Comparison of ENCODE assay signal across 8 cellular contexts in genomic region chr17:76074390-76075363, GRCh38. TPM values are rescaled to one million over a fixed set of nuclear protein-coding genes. Genes with fewer than 3 reads are reported as not detected.
DNase-seq lines count a peak whose midpoint lies in the region; ATAC-seq lines count a peak whose summit lies in the region.

TSS of gene GALR2 (plus strand) at chr17:76074781. CDS start at chr17:76074884, 103 bp downstream.

- POLR2A ChIA-PET in T-cell (lab: Charles Lee): interaction anchor here in 1 of 2 donors (0.6 to 0.7 kb wide), 2 partner anchors 10 to 103 kb away, joined by 3 read pairs; no protein-coding TSS in a partner anchor

- peaks cover 4% of the 10 kb centered on the region for H3K36me3 Mint-ChIP-seq in T-cell
- H3K36me3 Mint-ChIP-seq in stimulated activated effector memory CD8-positive, alpha-beta T cell treated with anti-CD3 and anti-CD28 coated beads, Interleukin-12 subunit alpha, Interleukin-12 subunit beta, amount 100 ng/mL, for 72 hours: peaks cover 27% of the 10 kb centered on the region

- peaks cover 18 to 38% of the 10 kb centered on the region in 2 donors for H3K27me3 Mint-ChIP-seq in T-cell

- H3K4me3 Mint-ChIP-seq in T-cell: peak within 1 kb of the TSS; percentile 56 to 90 (median 66)
- H3K4me3 Mint-ChIP-seq in stimulated activated effector memory CD8-positive, alpha-beta T cell treated with anti-CD3 and anti-CD28 coated beads, Interleukin-12 subunit alpha, Interleukin-12 subunit beta, amount 100 ng/mL, for 72 hours: peak within 1 kb of the TSS; percentile 68

- CTCF ChIA-PET in T-cell (lab: Charles Lee): no interaction called here

- no peaks in the 10 kb centered on the region for H3K9me3 Mint-ChIP-seq in T-cell
- H3K9me3 Mint-ChIP-seq in stimulated activated effector memory CD8-positive, alpha-beta T cell treated with anti-CD3 and anti-CD28 coated beads, Interleukin-12 subunit alpha, Interleukin-12 subunit beta, amount 100 ng/mL, for 72 hours: no peaks in the 10 kb centered on the region

- H3K4me3 ChIP-seq in iPS-18c (ENCODE audit: insufficient read depth, low read depth, low read length): peak within 1 kb of the TSS; percentile 42

- DNase-seq in activated CD8-positive, alpha-beta memory T cell treated with anti-CD3 and anti-CD28 coated beads, Interleukin-2, amount 50 U/mL, for 48 hours: peak; percentile 60
- no peak for DNase-seq in activated CD8-positive, alpha-beta memory T cell treated with anti-CD3 and anti-CD28 coated beads, Interleukin-2, amount 50 U/mL, for 4 hours
- peak in 1 of 34 experiments; percentile 22 for DNase-seq in T-cell
- no peak for DNase-seq in stimulated activated effector memory CD8-positive, alpha-beta T cell treated with anti-CD3 and anti-CD28 coated beads, Interleukin-12 subunit alpha, Interleukin-12 subunit beta, amount 100 ng/mL, for 72 hours (ENCODE audit: low spot score in 2 of 2)
- DNase-seq in AG20443 (ENCODE audit: low spot score): no peak

- peaks cover 63 to 73% (median 63%) of the 10 kb centered on the region in 3 donors for H3K4me1 Mint-ChIP-seq in T-cell
- H3K4me1 Mint-ChIP-seq in stimulated activated effector memory CD8-positive, alpha-beta T cell treated with anti-CD3 and anti-CD28 coated beads, Interleukin-12 subunit alpha, Interleukin-12 subunit beta, amount 100 ng/mL, for 72 hours: peaks cover 40% of the 10 kb centered on the region

- no peaks in the 10 kb centered on the region for H3K9me3 ChIP-seq in iPS-18c (ENCODE audit: control insufficient read depth, insufficient read depth, low read length)

- no peak for ATAC-seq in T-cell (replicated peaks in 1 of 4)
- ATAC-seq in stimulated activated effector memory CD8-positive, alpha-beta T cell treated with anti-CD3 and anti-CD28 coated beads, Interleukin-12 subunit alpha, Interleukin-12 subunit beta, amount 100 ng/mL, for 72 hours: no peak
- no peak for ATAC-seq in GM18511 (IDR thresholded peaks at IDR 0.05; ENCODE audit: unreplicated experiment)
- no peak for ATAC-seq in HG02840 (IDR thresholded peaks at IDR 0.05; ENCODE audit: low FRiP score, unreplicated experiment)

- H3K27ac Mint-ChIP-seq in T-cell: peak within 1 kb of the TSS in 1 of 2 donors; percentile 71
- no peak within 1 kb of the TSS for H3K27ac Mint-ChIP-seq in stimulated activated effector memory CD8-positive, alpha-beta T cell treated with anti-CD3 and anti-CD28 coated beads, Interleukin-12 subunit alpha, Interleukin-12 subunit beta, amount 100 ng/mL, for 72 hours

RNA-seq across cellular contexts. Expression of gene GALR2, which starts in this region (rescaled TPM):
- 1 to 10 TPM in 1 of 5 donors, under 1 TPM in 2, not detected in 2; 0.20 to 1.3 (median 0.73) TPM for total RNA-seq in T-cell
